12 cellular contexts compared by ENCODE assay signal in genomic region chr11:12166299-12167092, GRCh38. TPM values are rescaled to one million over a fixed set of nuclear protein-coding genes. Genes with fewer than 3 reads are reported as not detected.
DNase-seq lines count a peak whose midpoint lies in the region; ATAC-seq and TF ChIP-seq lines count a peak whose summit lies in the region.
"Had no signal": no experiment of that assay in that cellular context is flagged by ENCODE, and none has a peak within 500 bp of the region (broad histone marks: within the 10 kb centered on the region; RNA-seq: fewer than 3 reads in every experiment).

No MANE protein-coding gene starts in this region.

- no peak; the same call in 2 of the 3 replicates for ATAC-seq in SK-N-SH treated with all-trans-retinoic acid at 6 μM for 48 hours
- no peak for ATAC-seq in right cardiac atrium
- no peak for ATAC-seq in stimulated activated naive CD8-positive, alpha-beta T cell treated with anti-CD3 and anti-CD28 coated beads, Interleukin-15, Interleukin-2, amounts not matched to agents 100 U/mL and 50 U/mL, for 24 hours

- DNase-seq in activated CD4-positive, alpha-beta T cell treated with anti-CD3 and anti-CD28 coated beads, Interleukin-2, amount 10 ng/mL, durations not matched to agents 24 days and 14 days: no peak
- DNase-seq in activated CD4-positive, alpha-beta T cell treated with anti-CD3 and anti-CD28 coated beads for 1 hour: no peak
- no peak for DNase-seq in right cardiac atrium
- DNase-seq in stimulated activated naive CD8-positive, alpha-beta T cell treated with anti-CD3 and anti-CD28 coated beads, Interleukin-15, Interleukin-2, amounts not matched to agents 100 U/mL and 50 U/mL, for 24 hours: peak; percentile 1
- DNase-seq in NCI-H2171 treated with DMSO at 0.1 percent for 48 hours (lab: John Stamatoyannopoulos, UW): no peak
- no peak for DNase-seq in SJCRH30
- no peak for DNase-seq in occipital lobe (lab: John Stamatoyannopoulos, UW)
- DNase-seq: DND-41, NCI-H1105 treated with DMSO at 0.1 percent for 48 hours, NCI-H774, retina had no signal

- WGBS in right cardiac atrium: 90% methylated on average over 5 of the region's 5 CpGs

- intact Hi-C loops in activated CD4-positive, alpha-beta T cell treated with anti-CD3 and anti-CD28 coated beads, Interleukin-2, amount 10 ng/mL, durations not matched to agents 24 days and 14 days (cut with micrococcal nuclease): loop anchor here (1.0 kb wide), 2 partner anchors 8 to 15 kb away; no protein-coding TSS in a partner anchor
- intact Hi-C loops in right cardiac atrium (cut with DNase I): loop anchor here (5.0 to 10.0 kb wide), 3 partner anchors 58 to 69 kb away; no protein-coding TSS in a partner anchor

- H3K27ac ChIP-seq in right cardiac atrium (ENCODE audit: low read length): peak overlapping the region; percentile 93
- no peak overlapping the region for H3K27ac ChIP-seq in SJCRH30

- peaks cover 25% of the 10 kb centered on the region for H3K4me1 ChIP-seq in right cardiac atrium (ENCODE audit: control insufficient read depth, insufficient read depth, low read length)
- peaks cover 45% of the 10 kb centered on the region for H3K4me1 ChIP-seq in SJCRH30

- H3K4me1 Mint-ChIP-seq in activated CD4-positive, alpha-beta T cell treated with anti-CD3 and anti-CD28 coated beads, Interleukin-2, amount 10 ng/mL, durations not matched to agents 24 days and 14 days: peaks cover 65% of the 10 kb centered on the region

- H3K9me3 ChIP-seq in right cardiac atrium (ENCODE audit: control insufficient read depth, low read length) (no peaks in the 10 kb centered on the region), SJCRH30 (replicated peaks) (0 out of 2 replicates have a peak, but pooled peaks cover under 1% of the 10 kb centered on the region)

- H3K4me3 ChIP-seq in right cardiac atrium (ENCODE audit: low read length) (no peak overlapping the region), SJCRH30 (no peak overlapping the region)

- H3K27me3 ChIP-seq in right cardiac atrium (ENCODE audit: control insufficient read depth, insufficient read depth): no peaks in the 10 kb centered on the region
- no peaks in the 10 kb centered on the region for H3K27me3 ChIP-seq in SJCRH30

- H3K9me3 Mint-ChIP-seq in activated CD4-positive, alpha-beta T cell treated with anti-CD3 and anti-CD28 coated beads, Interleukin-2, amount 10 ng/mL, durations not matched to agents 24 days and 14 days: no peaks in the 10 kb centered on the region

- H3K36me3 ChIP-seq in SJCRH30: no peaks in the 10 kb centered on the region

- H3K4me3 Mint-ChIP-seq in activated CD4-positive, alpha-beta T cell treated with anti-CD3 and anti-CD28 coated beads, Interleukin-2, amount 10 ng/mL, durations not matched to agents 24 days and 14 days: no peak overlapping the region

- H3K36me3 Mint-ChIP-seq in activated CD4-positive, alpha-beta T cell treated with anti-CD3 and anti-CD28 coated beads, Interleukin-2, amount 10 ng/mL, durations not matched to agents 24 days and 14 days (ENCODE audit: low read depth): peaks cover 62% of the 10 kb centered on the region

- no peaks in the 10 kb centered on the region for H3K27me3 Mint-ChIP-seq in activated CD4-positive, alpha-beta T cell treated with anti-CD3 and anti-CD28 coated beads, Interleukin-2, amount 10 ng/mL, durations not matched to agents 24 days and 14 days

- H3K27ac Mint-ChIP-seq in activated CD4-positive, alpha-beta T cell treated with anti-CD3 and anti-CD28 coated beads, Interleukin-2, amount 10 ng/mL, durations not matched to agents 24 days and 14 days: peak overlapping the region; percentile 84

TF ChIP-seq in SK-N-SH treated with all-trans-retinoic acid at 6 μM for 48 hours, 23 proteins besides CTCF, POLR2A, EP300 and RAD21:
- TF ChIP-seq TCF4 (CRISPR knock-in tag; IDR thresholded peaks at IDR 0.05; ENCODE audit: borderline replicate concordance) (no peak), ESRRG (CRISPR knock-in tag; IDR thresholded peaks at IDR 0.05) (no peak), ZFP3 (CRISPR knock-in tag; IDR thresholded peaks at IDR 0.05) (peak; percentile 100), ARNTL (CRISPR knock-in tag; IDR thresholded peaks at IDR 0.05; ENCODE audit: borderline replicate concordance, low read depth) (no peak), SNAI2 (CRISPR knock-in tag; IDR thresholded peaks at IDR 0.05) (no peak), ZNF70 (CRISPR knock-in tag; IDR thresholded peaks at IDR 0.05) (0 out of 2 replicates have a peak, but pooled peaks have one; percentile 21), TOX (CRISPR knock-in tag; IDR thresholded peaks at IDR 0.05; ENCODE audit: borderline replicate concordance) (no peak), PPARA (CRISPR knock-in tag; IDR thresholded peaks at IDR 0.05; ENCODE audit: borderline replicate concordance) (no peak), ZNF8 (CRISPR knock-in tag; IDR thresholded peaks at IDR 0.05) (no peak), CSDC2 (CRISPR knock-in tag; IDR thresholded peaks at IDR 0.05) (no peak), GLIS3 (CRISPR knock-in tag; IDR thresholded peaks at IDR 0.05) (no peak), CREB5 (CRISPR knock-in tag; IDR thresholded peaks at IDR 0.05; ENCODE audit: low read depth) (no peak)
- TF ChIP-seq, protein P1, sequence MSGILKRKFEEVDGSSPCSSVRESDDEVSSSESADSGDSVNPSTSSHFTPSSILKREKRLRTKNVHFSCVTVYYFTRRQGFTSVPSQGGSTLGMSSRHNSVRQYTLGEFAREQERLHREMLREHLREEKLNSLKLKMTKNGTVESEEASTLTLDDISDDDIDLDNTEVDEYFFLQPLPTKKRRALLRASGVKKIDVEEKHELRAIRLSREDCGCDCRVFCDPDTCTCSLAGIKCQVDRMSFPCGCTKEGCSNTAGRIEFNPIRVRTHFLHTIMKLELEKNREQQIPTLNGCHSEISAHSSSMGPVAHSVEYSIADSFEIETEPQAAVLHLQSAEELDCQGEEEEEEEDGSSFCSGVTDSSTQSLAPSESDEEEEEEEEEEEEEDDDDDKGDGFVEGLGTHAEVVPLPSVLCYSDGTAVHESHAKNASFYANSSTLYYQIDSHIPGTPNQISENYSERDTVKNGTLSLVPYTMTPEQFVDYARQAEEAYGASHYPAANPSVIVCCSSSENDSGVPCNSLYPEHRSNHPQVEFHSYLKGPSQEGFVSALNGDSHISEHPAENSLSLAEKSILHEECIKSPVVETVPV (CRISPR knock-in tag; IDR thresholded peaks at IDR 0.05): no peak
- TF ChIP-seq, protein P2, sequence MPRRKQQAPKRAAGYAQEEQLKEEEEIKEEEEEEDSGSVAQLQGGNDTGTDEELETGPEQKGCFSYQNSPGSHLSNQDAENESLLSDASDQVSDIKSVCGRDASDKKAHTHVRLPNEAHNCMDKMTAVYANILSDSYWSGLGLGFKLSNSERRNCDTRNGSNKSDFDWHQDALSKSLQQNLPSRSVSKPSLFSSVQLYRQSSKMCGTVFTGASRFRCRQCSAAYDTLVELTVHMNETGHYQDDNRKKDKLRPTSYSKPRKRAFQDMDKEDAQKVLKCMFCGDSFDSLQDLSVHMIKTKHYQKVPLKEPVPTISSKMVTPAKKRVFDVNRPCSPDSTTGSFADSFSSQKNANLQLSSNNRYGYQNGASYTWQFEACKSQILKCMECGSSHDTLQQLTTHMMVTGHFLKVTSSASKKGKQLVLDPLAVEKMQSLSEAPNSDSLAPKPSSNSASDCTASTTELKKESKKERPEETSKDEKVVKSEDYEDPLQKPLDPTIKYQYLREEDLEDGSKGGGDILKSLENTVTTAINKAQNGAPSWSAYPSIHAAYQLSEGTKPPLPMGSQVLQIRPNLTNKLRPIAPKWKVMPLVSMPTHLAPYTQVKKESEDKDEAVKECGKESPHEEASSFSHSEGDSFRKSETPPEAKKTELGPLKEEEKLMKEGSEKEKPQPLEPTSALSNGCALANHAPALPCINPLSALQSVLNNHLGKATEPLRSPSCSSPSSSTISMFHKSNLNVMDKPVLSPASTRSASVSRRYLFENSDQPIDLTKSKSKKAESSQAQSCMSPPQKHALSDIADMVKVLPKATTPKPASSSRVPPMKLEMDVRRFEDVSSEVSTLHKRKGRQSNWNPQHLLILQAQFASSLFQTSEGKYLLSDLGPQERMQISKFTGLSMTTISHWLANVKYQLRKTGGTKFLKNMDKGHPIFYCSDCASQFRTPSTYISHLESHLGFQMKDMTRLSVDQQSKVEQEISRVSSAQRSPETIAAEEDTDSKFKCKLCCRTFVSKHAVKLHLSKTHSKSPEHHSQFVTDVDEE (CRISPR knock-in tag; IDR thresholded peaks at IDR 0.05): no peak
- TF ChIP-seq, protein P3, sequence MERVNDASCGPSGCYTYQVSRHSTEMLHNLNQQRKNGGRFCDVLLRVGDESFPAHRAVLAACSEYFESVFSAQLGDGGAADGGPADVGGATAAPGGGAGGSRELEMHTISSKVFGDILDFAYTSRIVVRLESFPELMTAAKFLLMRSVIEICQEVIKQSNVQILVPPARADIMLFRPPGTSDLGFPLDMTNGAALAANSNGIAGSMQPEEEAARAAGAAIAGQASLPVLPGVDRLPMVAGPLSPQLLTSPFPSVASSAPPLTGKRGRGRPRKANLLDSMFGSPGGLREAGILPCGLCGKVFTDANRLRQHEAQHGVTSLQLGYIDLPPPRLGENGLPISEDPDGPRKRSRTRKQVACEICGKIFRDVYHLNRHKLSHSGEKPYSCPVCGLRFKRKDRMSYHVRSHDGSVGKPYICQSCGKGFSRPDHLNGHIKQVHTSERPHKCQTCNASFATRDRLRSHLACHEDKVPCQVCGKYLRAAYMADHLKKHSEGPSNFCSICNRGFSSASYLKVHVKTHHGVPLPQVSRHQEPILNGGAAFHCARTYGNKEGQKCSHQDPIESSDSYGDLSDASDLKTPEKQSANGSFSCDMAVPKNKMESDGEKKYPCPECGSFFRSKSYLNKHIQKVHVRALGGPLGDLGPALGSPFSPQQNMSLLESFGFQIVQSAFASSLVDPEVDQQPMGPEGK (CRISPR knock-in tag; IDR thresholded peaks at IDR 0.05; ENCODE audit: borderline replicate concordance): no peak

RNA-seq across cellular contexts. Expression of gene MICAL2, which starts 56.1 kb away (rescaled TPM):
- 501 and 510 TPM in 2 replicates for total RNA-seq in activated CD4-positive, alpha-beta T cell treated with anti-CD3 and anti-CD28 coated beads, Interleukin-2, amount 10 ng/mL, durations not matched to agents 24 days and 14 days
- total RNA-seq in right cardiac atrium: 100 to 1,000 TPM in 1 of 4 donors, 10 to 100 TPM in 3; 92.1 to 115 (median 95.1) TPM
- 62.9 TPM for polyA plus RNA-seq in right cardiac atrium
- total RNA-seq in SJCRH30 (2014; rRNA removed; shearing (Covaris generic)): 5.9 and 7.8 TPM in 2 replicates
- total RNA-seq in occipital lobe: 28.2 TPM
